Comparison of ENCODE assay signal across 11 cellular contexts in genomic region chr2:109126501-109126860, GRCh38. TPM values are rescaled to one million over a fixed set of nuclear protein-coding genes. Genes with fewer than 3 reads are reported as not detected.
DNase-seq lines count a peak whose midpoint lies in the region; ATAC-seq and TF ChIP-seq lines count a peak whose summit lies in the region.
"Had no signal": no experiment of that assay in that cellular context is flagged by ENCODE, and none has a peak within 500 bp of the region (broad histone marks: within the 10 kb centered on the region; RNA-seq: fewer than 3 reads in every experiment).

No MANE protein-coding gene starts in this region.

- intact Hi-C loops in PC-9 (cut with micrococcal nuclease; ENCODE audit: unreplicated experiment) (loop anchor here (5.0 to 10.0 kb wide), 4 partner anchors 221 to 611 kb away; no protein-coding TSS in a partner anchor), body of pancreas (cut with DNase I) (loop anchor here (5.0 kb wide), 1 partner anchor 386 kb away; no protein-coding TSS in a partner anchor)

- TF ChIP-seq POLR2A in body of pancreas (IDR thresholded peaks at IDR 0.05): no peak

- CTCF ChIA-PET in PC-9 (lab: Charles Lee): no interaction called here

- peak overlapping the region; percentile 60 for H2AFZ ChIP-seq in PC-9

- 60 to 72% methylated on average over 5 of the region's 5 CpGs for WGBS in body of pancreas, 2 donors

- H3K4me2 ChIP-seq in PC-9: peak overlapping the region; percentile 74

- H3K27ac ChIP-seq in PC-9: peak overlapping the region; percentile 81
- no peak overlapping the region for H3K27ac ChIP-seq in body of pancreas
- H3K27ac ChIP-seq: 22Rv1, left ventricle myocardium inferior had no signal

- no peaks in the 10 kb centered on the region for H3K9me2 ChIP-seq in PC-9 (ENCODE audit: insufficient read depth)

- POLR2A ChIA-PET in PC-9 (lab: Charles Lee; ENCODE audit: unreplicated experiment): no interaction called here

- peaks cover 5% of the 10 kb centered on the region for H4K20me1 ChIP-seq in PC-9 (ENCODE audit: insufficient read depth)

- no peak for ATAC-seq in body of pancreas

- no TSS peak for BruUV-seq in PC-9 (replicated peaks; lab: Mats Ljungman, UMichigan)

- H3K4me3 ChIP-seq in PC-9 (no peak overlapping the region), skeletal muscle cell (ENCODE audit: low read depth, low read length) (no peak overlapping the region), body of pancreas (no peak overlapping the region)
- H3K4me3 ChIP-seq: left ventricle myocardium inferior had no signal

- H3K79me2 ChIP-seq in PC-9 (ENCODE audit: low read depth): peaks cover 21% of the 10 kb centered on the region

- H3K27me3 ChIP-seq in PC-9 (ENCODE audit: insufficient read depth, low read depth): no peaks in the 10 kb centered on the region
- no peaks in the 10 kb centered on the region for H3K27me3 ChIP-seq in body of pancreas

- peaks cover 27% of the 10 kb centered on the region for H3F3A ChIP-seq in PC-9 (ENCODE audit: insufficient read depth, low read depth)

- no peaks in the 10 kb centered on the region for H3K9me3 ChIP-seq in PC-9 (ENCODE audit: insufficient read depth, low read depth)
- H3K9me3 ChIP-seq in body of pancreas: no peaks in the 10 kb centered on the region
- H3K9me3 ChIP-seq: left ventricle myocardium inferior had no signal

- H3K4me1 ChIP-seq in PC-9 (replicated peaks; ENCODE audit: insufficient read depth): peaks cover 44% of the 10 kb centered on the region
- peaks cover 22% of the 10 kb centered on the region for H3K4me1 ChIP-seq in body of pancreas

- DNase-seq in SIG-M5 treated with dmso at 0.1 percent for 504 hours (lab: John Stamatoyannopoulos, UW; ENCODE audit: unreplicated experiment) (peak; percentile 42), SIG-M5 (lab: John Stamatoyannopoulos, UW) (no peak), PC-9 (no peak), fibroblast of gingiva (ENCODE audit: low read depth) (peak; percentile 82), skeletal muscle cell (ENCODE audit: low read depth) (peak; percentile 67), body of pancreas (no peak), T-helper 1 cell (no peak)
- no peak for DNase-seq in stimulated activated naive CD4-positive, alpha-beta T cell treated with Interleukin-2 at 50 U/mL for 16 hours (lab: John Stamatoyannopoulos, UW)
- DNase-seq: activated gamma-delta T cell treated with Interleukin-2 at 50 U/mL for 16 hours, left ventricle myocardium inferior had no signal

- no peak for TF ChIP-seq CTCF in PC-9 (conservative IDR thresholded peaks at IDR 0.05)
- TF ChIP-seq CTCF in body of pancreas (IDR thresholded peaks at IDR 0.05): no peak

- H3K36me3 ChIP-seq in PC-9 (ENCODE audit: low read depth) (no peaks in the 10 kb centered on the region), body of pancreas (replicated peaks in 1 of 2; ENCODE audit: insufficient read depth in 1 of 2, low read depth in 2 of 2) (no peaks in the 10 kb centered on the region)
- H3K36me3 ChIP-seq: left ventricle myocardium inferior had no signal

RNA-seq across cellular contexts. Expression of gene SH3RF3, which starts 2.5 kb away (rescaled TPM):
- total RNA-seq in PC-9 (2021): 4.9 and 6.1 TPM in 2 replicates
- 1 to 10 TPM; 1.3 to 5.6 TPM for total RNA-seq in body of pancreas

Comparison
In these comparisons a context has a peak if more than half of its experiments do, and no peak if none do; other contexts are left out.
1. DNase-seq: peak in SIG-M5 treated with dmso at 0.1 percent for 504 hours (single experiment), fibroblast of gingiva (single experiment) and skeletal muscle cell (single experiment); none in SIG-M5 (single experiment), PC-9 (0 of 2), stimulated activated naive CD4-positive, alpha-beta T cell treated with Interleukin-2 at 50 U/mL for 16 hours (single experiment), body of pancreas (0 of 4) and T-helper 1 cell (0 of 5).